In the genomic region with DNA sequence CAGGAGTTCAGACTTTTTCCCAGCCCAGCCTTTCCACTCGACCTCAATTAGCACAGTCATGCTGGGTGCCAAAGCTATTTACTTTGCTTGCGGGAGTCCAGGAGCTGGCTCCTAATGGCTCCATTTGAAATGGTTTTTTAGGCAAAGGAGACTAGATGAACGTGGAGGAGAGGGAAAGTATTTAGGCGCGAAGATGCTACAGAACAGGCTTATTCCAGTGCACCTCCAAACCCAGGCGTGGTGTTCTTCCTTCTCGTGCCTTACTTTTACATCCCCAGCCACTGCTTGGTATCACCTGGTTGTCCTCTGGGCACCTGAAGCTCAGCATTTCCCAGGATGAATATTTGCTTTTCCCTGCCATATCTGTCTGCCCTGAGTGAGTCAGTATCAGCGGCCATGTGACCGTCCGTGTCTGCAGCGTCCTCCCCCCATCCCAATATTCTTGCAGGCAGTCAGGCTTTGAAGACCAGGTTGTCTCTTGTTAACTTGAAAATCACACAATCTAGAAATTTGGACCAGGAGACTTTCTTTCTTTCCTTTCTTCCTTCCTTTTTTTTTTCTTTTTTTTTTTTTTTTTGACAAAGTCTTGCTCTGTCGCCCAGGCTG, we compare ENCODE assay signal across 8 cellular contexts.
DNase-seq lines count a peak whose midpoint lies in the region; ATAC-seq and TF ChIP-seq lines count a peak whose summit lies in the region.

No MANE protein-coding gene starts in this region.

- intact Hi-C loops in spleen (cut with DNase I; ENCODE audit: low total_unique reads) = loop anchor here (10.0 kb wide), 1 partner anchor 300 kb away; a partner anchor contains a TSS

- peak overlapping the region; percentile 69 for H3K4me3 ChIP-seq in SJCRH30
- peak overlapping the region; percentile 61 for H3K4me3 ChIP-seq in fibroblast of villous mesenchyme (ENCODE audit: low read depth, low read length)
- peak overlapping the region in 4 of 8 donors; percentile 81 to 86 (median 84) for H3K4me3 ChIP-seq in spleen
- no peak overlapping the region; the same call in 1 of the 2 replicates for H3K4me3 ChIP-seq in H7 (ENCODE audit: insufficient read depth, low read depth, low read length)

- TF ChIP-seq POLR2A in spleen (IDR thresholded peaks at IDR 0.05) = no peak

- H3K4me1 ChIP-seq in SJCRH30 (no peaks in the 10 kb centered on the region), spleen (peaks cover 6 to 31% (median 18%) of the 10 kb centered on the region in 6 donors)

- TF ChIP-seq CTCF in fibroblast of villous mesenchyme (IDR thresholded peaks at IDR 0.05; ENCODE audit: insufficient read depth, low read depth, low read length) (no peak), spleen (IDR thresholded peaks at IDR 0.05 in 8 of 11, conservative IDR thresholded peaks at IDR 0.05 in 3 of 11) (no peak)

- H3K27me3 ChIP-seq in SJCRH30 = no peaks in the 10 kb centered on the region
- no peaks in the 10 kb centered on the region for H3K27me3 ChIP-seq in spleen (replicated peaks in 1 of 7)
- peaks cover 2% of the 10 kb centered on the region; the same call in 1 of the 2 replicates for H3K27me3 ChIP-seq in H7 (ENCODE audit: control insufficient read depth, insufficient read depth, low read length)

- peak; percentile 77 for DNase-seq in NCI-H345 (lab: John Stamatoyannopoulos, UW)
- no peak for DNase-seq in NCI-H345 treated with DMSO at 0.1 percent for 48 hours (lab: John Stamatoyannopoulos, UW; ENCODE audit: unreplicated experiment)
- peak in 1 of 2 experiments; percentile 35 for DNase-seq in SJCRH30
- peak; percentile 18 for DNase-seq in fibroblast of villous mesenchyme (ENCODE audit: low read depth)
- no peak for DNase-seq in spleen
- no peak for DNase-seq in H7
- no peak for DNase-seq in DMS 273 (lab: John Stamatoyannopoulos, UW; ENCODE audit: unreplicated experiment)

- H3K36me3 ChIP-seq in SJCRH30 = no peaks in the 10 kb centered on the region
- H3K36me3 ChIP-seq in spleen = no peaks in the 10 kb centered on the region
- H3K36me3 ChIP-seq in H7 (replicated peaks; ENCODE audit: control insufficient read depth, insufficient read depth, low read length) = no peaks in the 10 kb centered on the region

- WGBS in spleen, 5 donors = 73 to 86% (median 79%) methylated on average over 12 of the region's 12 CpGs

- H3K27ac ChIP-seq in SJCRH30 (peak overlapping the region; percentile 64), spleen (peak overlapping the region; percentile 78 to 95 (median 94))

- H3K9me3 ChIP-seq in SJCRH30 (replicated peaks) (no peaks in the 10 kb centered on the region), spleen (no peaks in the 10 kb centered on the region)

- ATAC-seq in HG03460 (IDR thresholded peaks at IDR 0.05; ENCODE audit: unreplicated experiment) = no peak

Comparison
In these comparisons a context has a peak if more than half of its experiments do, and no peak if none do; other contexts are left out.
1. DNase-seq: peak in NCI-H345 (single experiment) and fibroblast of villous mesenchyme (single experiment); none in NCI-H345 treated with DMSO at 0.1 percent for 48 hours (single experiment), spleen (single experiment), H7 (single experiment) and DMS 273 (single experiment).